ENCODE assay signal across 8 cellular contexts in genomic region chr1:226407497-226408284, GRCh38. TPM values are rescaled to one million over a fixed set of nuclear protein-coding genes. Genes with fewer than 3 reads are reported as not detected.
A peak's percentile ranks its signal among the peaks of the same experiment; 100 is the strongest.
DNase-seq lines count a peak whose midpoint lies in the region; ATAC-seq lines count a peak whose summit lies in the region.

Gene PARP1, minus strand, starts transcription at chr1:226408093. Its CDS starts 164 bp downstream, at chr1:226407929.

- CTCF ChIA-PET in activated CD8-positive, alpha-beta memory T cell treated with anti-CD3 and anti-CD28 coated beads, Interleukin-2, amount 10 ng/mL, durations not matched to agents 7 days and 5 days (lab: Charles Lee): interaction anchor here (0.6 to 6.6 kb wide), 35 partner anchors 8 to 1757 kb away, joined by 3 to 76 read pairs (median 4); partner anchors contain the start of genes LIN9 and STUM

- DNase-seq in D341Med (ENCODE audit: low spot score) (peak; percentile 100), HUDEP-2 (lab: John Stamatoyannopoulos, UW; ENCODE audit: unreplicated experiment in 76 of 76) (peak in 74 of 76 experiments; percentile 20 to 95 (median 77)), NT2/D1 (ENCODE audit: low read depth, low spot score) (peak; percentile 78)
- peak; percentile 92 for DNase-seq in activated CD8-positive, alpha-beta memory T cell treated with anti-CD3 and anti-CD28 coated beads, Interleukin-2, amount 10 ng/mL, durations not matched to agents 7 days and 5 days
- DNase-seq in stimulated activated CD8-positive, alpha-beta memory T cell treated with anti-CD3 and anti-CD28 coated beads, Interleukin-15, amount 100 ng/mL, for 4 hours (ENCODE audit: low read depth in 2 of 2): peak; percentile 70 to 79

- H3K4me3 Mint-ChIP-seq in activated CD8-positive, alpha-beta memory T cell treated with anti-CD3 and anti-CD28 coated beads, Interleukin-2, amount 10 ng/mL, durations not matched to agents 7 days and 5 days: peak within 1 kb of the TSS; percentile 99

- H3K4me1 ChIP-seq in NT2/D1 (ENCODE audit: insufficient read depth, insufficient read length): peaks cover 11% of the 10 kb centered on the region
- H3K4me1 ChIP-seq in endocrine pancreas (ENCODE audit: control insufficient read depth, insufficient read depth, low read length): peaks cover 14% of the 10 kb centered on the region
- H3K4me1 ChIP-seq in mesodermal cell (ENCODE audit: control insufficient read depth, insufficient read depth, low read length, poor library complexity, severe bottlenecking): peaks cover 27% of the 10 kb centered on the region

- ATAC-seq in GM21381 (IDR thresholded peaks at IDR 0.05; ENCODE audit: unreplicated experiment): peak; percentile 75
- peak; percentile 89 for ATAC-seq in activated CD8-positive, alpha-beta memory T cell treated with anti-CD3 and anti-CD28 coated beads, Interleukin-2, amount 10 ng/mL, durations not matched to agents 7 days and 5 days

- H3K9ac ChIP-seq in NT2/D1 (ENCODE audit: insufficient read length, low read depth) (peak within 1 kb of the TSS; percentile 98), endocrine pancreas (ENCODE audit: control insufficient read depth, insufficient read depth, low read length) (peak within 1 kb of the TSS; percentile 73)

- peak within 1 kb of the TSS; percentile 97 for H3K27ac Mint-ChIP-seq in activated CD8-positive, alpha-beta memory T cell treated with anti-CD3 and anti-CD28 coated beads, Interleukin-2, amount 10 ng/mL, durations not matched to agents 7 days and 5 days

- peaks cover 31% of the 10 kb centered on the region for H3K4me1 Mint-ChIP-seq in activated CD8-positive, alpha-beta memory T cell treated with anti-CD3 and anti-CD28 coated beads, Interleukin-2, amount 10 ng/mL, durations not matched to agents 7 days and 5 days

- H3K27me3 ChIP-seq in NT2/D1 (ENCODE audit: insufficient read depth, insufficient read length): peaks cover 7% of the 10 kb centered on the region
- no peaks in the 10 kb centered on the region for H3K27me3 ChIP-seq in endocrine pancreas (ENCODE audit: control insufficient read depth, insufficient read depth, low read length)

- H3K27ac ChIP-seq in mesodermal cell (ENCODE audit: low read depth, low read length, severe bottlenecking): peak within 1 kb of the TSS; percentile 84

- H3K36me3 Mint-ChIP-seq in activated CD8-positive, alpha-beta memory T cell treated with anti-CD3 and anti-CD28 coated beads, Interleukin-2, amount 10 ng/mL, durations not matched to agents 7 days and 5 days: peaks cover 7% of the 10 kb centered on the region

- H3K27me3 Mint-ChIP-seq in activated CD8-positive, alpha-beta memory T cell treated with anti-CD3 and anti-CD28 coated beads, Interleukin-2, amount 10 ng/mL, durations not matched to agents 7 days and 5 days: peaks cover 7% of the 10 kb centered on the region

- H3K4me3 ChIP-seq in NT2/D1 (ENCODE audit: insufficient read length, low read depth) (peak within 1 kb of the TSS; percentile 95), endocrine pancreas (ENCODE audit: control insufficient read depth, insufficient read depth, low read length) (peak within 1 kb of the TSS; percentile 91), mesodermal cell (ENCODE audit: extremely low read depth, insufficient read depth, low read length, poor library complexity, severe bottlenecking) (peak within 1 kb of the TSS; percentile 82)

- 0% methylated on average over 69 to 82 of the region's 90 CpGs for WGBS in mesodermal cell (ENCODE audit: insufficient coverage in 2 of 2), 2 experiments

- peaks cover 6% of the 10 kb centered on the region for H3K9me3 ChIP-seq in NT2/D1 (ENCODE audit: insufficient read depth, low read length)
- no peaks in the 10 kb centered on the region for H3K9me3 ChIP-seq in endocrine pancreas (ENCODE audit: control insufficient read depth, low read length)
- H3K9me3 ChIP-seq in mesodermal cell (ENCODE audit: control insufficient read depth, low read length): peaks cover 5% of the 10 kb centered on the region

- H3K36me3 ChIP-seq in NT2/D1 (ENCODE audit: insufficient read depth, insufficient read length, low read length): peaks cover 8% of the 10 kb centered on the region
- no peaks in the 10 kb centered on the region for H3K36me3 ChIP-seq in endocrine pancreas (ENCODE audit: control insufficient read depth, insufficient read depth, low read length)
- peaks cover under 1% of the 10 kb centered on the region for H3K36me3 ChIP-seq in mesodermal cell (ENCODE audit: control insufficient read depth, insufficient read depth, low read length)

- H3K9me3 Mint-ChIP-seq in activated CD8-positive, alpha-beta memory T cell treated with anti-CD3 and anti-CD28 coated beads, Interleukin-2, amount 10 ng/mL, durations not matched to agents 7 days and 5 days (ENCODE audit: low read depth): no peaks in the 10 kb centered on the region

RNA-seq across cellular contexts. Expression of gene PARP1, which starts in this region (rescaled TPM):
- 100 to 1,000 TPM; 185 to 207 TPM for total RNA-seq in activated CD8-positive, alpha-beta memory T cell treated with anti-CD3 and anti-CD28 coated beads, Interleukin-2, amount 10 ng/mL, durations not matched to agents 7 days and 5 days
- polyA plus RNA-seq in mesodermal cell (2013, experiment 1 of 2): 131 TPM
- 119 TPM for polyA plus RNA-seq in mesodermal cell (2013, experiment 2 of 2)

Comparison
In these comparisons a context has a peak if more than half of its experiments do, and no peak if none do; other contexts are left out.
1. Peak in every context shown above with its lines: DNase-seq, ATAC-seq, H3K4me3 ChIP-seq and H3K27ac ChIP-seq.